25 cellular contexts compared by ENCODE assay signal in genomic region chr22:47056776-47057470, GRCh38.
"Had no signal": no experiment of that assay in that cellular context is flagged by ENCODE, and none has a peak within 500 bp of the region (broad histone marks: within the 10 kb centered on the region; RNA-seq: fewer than 3 reads in every experiment).

No MANE protein-coding gene starts in this region.

- H2AFZ ChIP-seq: parathyroid adenoma had no signal

- H3K27me3 ChIP-seq: ascending aorta, brain microvascular endothelial cell, foreskin keratinocyte, stomach, suprapubic skin, tibial nerve had no signal

- ATAC-seq: activated T-cell treated with anti-CD3 and anti-CD28 coated beads, Interleukin-2, amount 50 U/mL, for 72 hours; foreskin keratinocyte; sciatic nerve had no signal

- H3K36me3 ChIP-seq: brain microvascular endothelial cell had no signal

- H3K27me3 Mint-ChIP-seq: activated CD4-positive, alpha-beta memory T cell treated with anti-CD3 and anti-CD28 coated beads, Interleukin-2, amount 10 ng/mL, durations not matched to agents 7 days and 5 days had no signal

- H3K9me3 ChIP-seq: ascending aorta, left ventricle myocardium inferior, stomach, suprapubic skin, tibial nerve had no signal

- H3K4me3 Mint-ChIP-seq: activated CD4-positive, alpha-beta memory T cell treated with anti-CD3 and anti-CD28 coated beads, Interleukin-2, amount 10 ng/mL, durations not matched to agents 7 days and 5 days; activated naive CD4-positive, alpha-beta T cell treated with anti-CD3 and anti-CD28 coated beads for 36 hours; activated T-cell treated with anti-CD3 and anti-CD28 coated beads, Interleukin-2, amount 50 U/mL, for 72 hours; immature natural killer cell; nephron; T-helper 1 cell treated with Interleukin-12 subunit alpha and Interleukin-12 subunit beta and Interleukin-4 antibody, amounts not matched to agents 30 μg/mL and 1 μg/mL, for 36 hours had no signal

- FAIRE-seq: urothelium cell line had no signal

- H3K4me1 ChIP-seq: ascending aorta, foreskin keratinocyte, left ventricle myocardium inferior, parathyroid adenoma, stomach, suprapubic skin had no signal

- DNase-seq: activated CD4-positive, alpha-beta memory T cell treated with anti-CD3 and anti-CD28 coated beads, Interleukin-2, amount 10 ng/mL, durations not matched to agents 7 days and 5 days; activated CD4-positive, alpha-beta T cell treated with anti-CD3 and anti-CD28 coated beads for 48 hours; activated CD4-positive, CD25-positive, alpha-beta regulatory T cell; activated effector memory CD4-positive, alpha-beta T cell treated with Interleukin-2 at 50 U/mL for 16 hours; activated naive CD4-positive, alpha-beta T cell treated with anti-CD3 and anti-CD28 coated beads for 36 hours; activated T-cell treated with anti-CD3 and anti-CD28 coated beads, Interleukin-2, amount 50 U/mL, for 72 hours; brain microvascular endothelial cell; caudate nucleus; dermis blood vessel endothelial cell; effector CD8-positive, alpha-beta T cell; foreskin keratinocyte; immature natural killer cell; left ventricle myocardium inferior; mesenchymal stem cell; stimulated activated CD4-positive, alpha-beta T cell treated with anti-CD3 and anti-CD28 coated beads, Interleukin-4, amount 100 ng/mL, for 24 hours; stomach; T1000 had no signal

- H3K9ac ChIP-seq: parathyroid adenoma had no signal

- H3K27ac Mint-ChIP-seq: activated CD4-positive, alpha-beta memory T cell treated with anti-CD3 and anti-CD28 coated beads, Interleukin-2, amount 10 ng/mL, durations not matched to agents 7 days and 5 days; activated naive CD4-positive, alpha-beta T cell treated with anti-CD3 and anti-CD28 coated beads for 36 hours; activated T-cell treated with anti-CD3 and anti-CD28 coated beads, Interleukin-2, amount 50 U/mL, for 72 hours; T-helper 1 cell treated with Interleukin-12 subunit alpha and Interleukin-12 subunit beta and Interleukin-4 antibody, amounts not matched to agents 30 μg/mL and 1 μg/mL, for 36 hours had no signal

- H3K9me3 Mint-ChIP-seq: activated CD4-positive, alpha-beta memory T cell treated with anti-CD3 and anti-CD28 coated beads, Interleukin-2, amount 10 ng/mL, durations not matched to agents 7 days and 5 days; activated naive CD4-positive, alpha-beta T cell treated with anti-CD3 and anti-CD28 coated beads for 36 hours; activated T-cell treated with anti-CD3 and anti-CD28 coated beads, Interleukin-2, amount 50 U/mL, for 72 hours; immature natural killer cell; nephron; T-helper 1 cell treated with Interleukin-12 subunit alpha and Interleukin-12 subunit beta and Interleukin-4 antibody, amounts not matched to agents 30 μg/mL and 1 μg/mL, for 36 hours had no signal

- H3K4me3 ChIP-seq: ascending aorta, left ventricle myocardium inferior, stomach, suprapubic skin, tibial nerve had no signal

- H3K27ac ChIP-seq: ascending aorta, brain microvascular endothelial cell, foreskin keratinocyte, left ventricle myocardium inferior, parathyroid adenoma, stomach, suprapubic skin, tibial nerve had no signal
